Comparison of ENCODE assay signal across 8 cellular contexts in the genomic region with DNA sequence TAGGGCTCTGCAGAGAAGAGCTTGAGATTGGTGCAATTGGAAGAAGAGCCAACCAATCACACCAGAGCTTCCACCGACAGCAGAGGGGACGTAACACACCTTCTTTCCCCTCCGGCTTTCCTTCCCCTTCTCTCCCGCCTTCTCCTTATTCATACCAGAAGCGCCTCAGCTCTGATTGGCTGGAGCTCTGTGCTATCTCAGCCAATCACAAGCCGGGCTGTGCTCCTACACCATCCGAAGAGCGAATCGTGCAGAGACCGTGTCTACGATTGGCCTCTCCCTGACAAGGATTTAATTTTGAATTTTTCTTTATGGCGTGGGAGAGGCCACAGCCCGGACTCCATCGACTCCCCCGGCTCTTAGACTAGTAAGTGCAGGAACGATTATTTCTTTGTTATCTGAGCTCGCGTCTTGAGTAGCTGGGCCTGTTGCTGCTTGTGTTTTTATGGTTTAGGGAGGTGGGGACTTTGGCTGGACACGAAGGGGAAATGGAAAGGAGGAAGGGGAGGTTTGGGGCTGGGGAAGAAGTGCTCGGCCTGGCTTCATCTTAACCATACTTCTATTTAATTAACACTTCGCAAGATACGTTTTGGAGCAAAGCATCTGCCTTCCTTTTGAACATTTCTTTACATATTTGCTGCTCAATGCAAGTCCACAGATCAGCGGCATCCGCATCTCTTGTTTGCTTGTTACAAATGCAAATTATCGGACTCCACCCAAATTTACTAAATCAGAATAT. TPM values are rescaled to one million over a fixed set of nuclear protein-coding genes. Genes with fewer than 3 reads are reported as not detected.
A peak's percentile ranks its signal among the peaks of the same experiment; 100 is the strongest.
DNase-seq lines count a peak whose midpoint lies in the region; ATAC-seq, FAIRE-seq and TF ChIP-seq lines count a peak whose summit lies in the region.

Gene PRR11 (plus strand): TSS at position 308 of the 739 bp plus-strand sequence. CDS start 14,007 bp downstream, outside the sequence.

- FAIRE-seq in H54 (lab: Jason Lieb, UNC): no peak

- H3K36me3 Mint-ChIP-seq in activated naive CD4-positive, alpha-beta T cell treated with anti-CD3 and anti-CD28 coated beads, Interleukin-2, amount 10 ng/mL, durations not matched to agents 7 days and 5 days: peaks cover 39% of the 10 kb centered on the region

- no peaks in the 10 kb centered on the region for H3K9me3 Mint-ChIP-seq in activated naive CD4-positive, alpha-beta T cell treated with anti-CD3 and anti-CD28 coated beads, Interleukin-2, amount 10 ng/mL, durations not matched to agents 7 days and 5 days

- DNase-seq in GDM1 (lab: John Stamatoyannopoulos, UW): peak; percentile 99
- DNase-seq in H54 (ENCODE audit: insufficient read length, low spot score): peak; percentile 81
- DNase-seq in SK-MEL-5 (ENCODE audit: low read depth, low spot score): peak; percentile 100
- DNase-seq in activated naive CD4-positive, alpha-beta T cell treated with anti-CD3 and anti-CD28 coated beads, Interleukin-2, amount 10 ng/mL, durations not matched to agents 7 days and 5 days: peak; percentile 97
- DNase-seq in glomerular endothelial cell (ENCODE audit: extremely low read depth, low read depth, low spot score): peak; percentile 99
- peak; percentile 83 for DNase-seq in omental fat pad (ENCODE audit: low spot score)
- peak; percentile 98 to 99 for DNase-seq in tibial artery

- H4K20me1 ChIP-seq in Loucy (ENCODE audit: insufficient read depth, low read length, poor library complexity, severe bottlenecking): peaks cover 38% of the 10 kb centered on the region

- peak within 1 kb of the TSS; percentile 63 to 82 for H3K27ac ChIP-seq in tibial artery

- H3K27ac Mint-ChIP-seq in activated naive CD4-positive, alpha-beta T cell treated with anti-CD3 and anti-CD28 coated beads, Interleukin-2, amount 10 ng/mL, durations not matched to agents 7 days and 5 days: no peak within 1 kb of the TSS

- H3K36me3 ChIP-seq in Loucy (ENCODE audit: insufficient read depth, low read length) (no peaks in the 10 kb centered on the region), tibial artery (no peaks in the 10 kb centered on the region)

- H3K4me3 Mint-ChIP-seq in activated naive CD4-positive, alpha-beta T cell treated with anti-CD3 and anti-CD28 coated beads, Interleukin-2, amount 10 ng/mL, durations not matched to agents 7 days and 5 days: no peak within 1 kb of the TSS

- H3K27me3 Mint-ChIP-seq in activated naive CD4-positive, alpha-beta T cell treated with anti-CD3 and anti-CD28 coated beads, Interleukin-2, amount 10 ng/mL, durations not matched to agents 7 days and 5 days: no peaks in the 10 kb centered on the region

- TF ChIP-seq CTCF in Loucy (conservative IDR thresholded peaks at IDR 0.05; ENCODE audit: low read length) (no peak), omental fat pad (IDR thresholded peaks at IDR 0.05) (no peak), tibial artery (IDR thresholded peaks at IDR 0.05) (no peak)

- ATAC-seq in omental fat pad (ENCODE audit: low FRiP score): peak; percentile 97

- intact Hi-C loops in tibial artery (cut with DNase I; ENCODE audit: low total_unique reads): loop anchor here (2.0 kb wide), 1 partner anchor 49 kb away; the partner anchor contains the start of gene TRIM37

- peak; percentile 45; the same call in 1 of the 2 replicates for TF ChIP-seq POLR2A in H54 (IDR thresholded peaks at IDR 0.05; ENCODE audit: low read depth, low read length)

- CTCF ChIA-PET in activated naive CD4-positive, alpha-beta T cell treated with anti-CD3 and anti-CD28 coated beads, Interleukin-2, amount 10 ng/mL, durations not matched to agents 7 days and 5 days (lab: Charles Lee): interaction anchor here (1.0 kb wide), 1 partner anchor 54 kb away, joined by 3 read pairs; the partner anchor contains the start of gene SMG8

- H3F3A ChIP-seq in Loucy (ENCODE audit: low read depth): peaks cover 4% of the 10 kb centered on the region; the same call in 1 of the 2 replicates

- peaks cover 71% of the 10 kb centered on the region for H3K4me1 ChIP-seq in Loucy (ENCODE audit: insufficient read depth, low read length, poor library complexity, severe bottlenecking)
- peaks cover 0 to 22% (median 6%) of the 10 kb centered on the region in 4 donors for H3K4me1 ChIP-seq in tibial artery

- in situ Hi-C loops in SK-MEL-5 (cut with HindIII; ENCODE audit: low pct_unique_long_range_greater_than_20kb, low sequenced_read_pairs): no loop called here

- H3K9me2 ChIP-seq in Loucy (replicated peaks; ENCODE audit: low read depth, low read length): no peaks in the 10 kb centered on the region

- H3K4me2 ChIP-seq in Loucy (ENCODE audit: low read depth, low read length, poor library complexity, severe bottlenecking): peak within 1 kb of the TSS; percentile 97

- no peaks in the 10 kb centered on the region for H3K9me3 ChIP-seq in Loucy (ENCODE audit: insufficient read depth, low read depth, low read length)
- no peaks in the 10 kb centered on the region for H3K9me3 ChIP-seq in tibial artery

- H3K9ac ChIP-seq in Loucy (ENCODE audit: low read depth, low read length, poor library complexity, severe bottlenecking): peak within 1 kb of the TSS; percentile 99

- peaks cover 93% of the 10 kb centered on the region for H3K79me2 ChIP-seq in Loucy (ENCODE audit: insufficient read depth, low read length)

- H3K4me1 Mint-ChIP-seq in activated naive CD4-positive, alpha-beta T cell treated with anti-CD3 and anti-CD28 coated beads, Interleukin-2, amount 10 ng/mL, durations not matched to agents 7 days and 5 days: peaks cover 75% of the 10 kb centered on the region

- H3K4me3 ChIP-seq in Loucy (ENCODE audit: low read length, poor library complexity, severe bottlenecking) (peak within 1 kb of the TSS; percentile 83), tibial artery (peak within 1 kb of the TSS; percentile 75 to 76)

- H3K27me3 ChIP-seq in Loucy (ENCODE audit: insufficient read depth, low read length, poor library complexity, severe bottlenecking) (no peaks in the 10 kb centered on the region), tibial artery (no peaks in the 10 kb centered on the region)

- peak within 1 kb of the TSS; percentile 83 for H2AFZ ChIP-seq in Loucy (ENCODE audit: low read length)

RNA-seq across cellular contexts. Expression of gene PRR11, which starts in this region (rescaled TPM):
- total RNA-seq in SK-MEL-5 (2014; rRNA removed; shearing (Covaris generic)): 22.0 and 22.9 TPM in 2 replicates
- 60.9 and 73.6 TPM in 2 replicates for polyA plus RNA-seq in SK-MEL-5 (2015; cell fraction: cytosol; rRNA removed)
- 12.6 and 14.6 TPM in 2 replicates for polyA plus RNA-seq in SK-MEL-5 (2015; cell fraction: nucleus; rRNA removed)
- total RNA-seq in glomerular endothelial cell (19.7 and 25.7 TPM in 2 replicates), omental fat pad (1 to 10 TPM in 2 of 4 donors, under 1 TPM in 2; 0.82 to 3.5 (median 1.4) TPM)

Comparison
In these comparisons a context has a peak if more than half of its experiments do, and no peak if none do; other contexts are left out.
1. Peak in every context shown above with its lines: DNase-seq, ATAC-seq, H3K4me3 ChIP-seq and H3K27ac ChIP-seq.